ENCODE assay signal across 18 cellular contexts in genomic region chr5:55885359-55885758, GRCh38. TPM values are rescaled to one million over a fixed set of nuclear protein-coding genes. Genes with fewer than 3 reads are reported as not detected.
"Had no signal": no experiment of that assay in that cellular context is flagged by ENCODE, and none has a peak within 500 bp of the region (broad histone marks: within the 10 kb centered on the region; RNA-seq: fewer than 3 reads in every experiment).

No MANE protein-coding gene starts in this region.

- DNase-seq: effector memory CD8-positive, alpha-beta T cell; erythroblast; heart left ventricle; hypothalamus; mammary epithelial cell; naive thymus-derived CD4-positive, alpha-beta T cell; posterior cingulate gyrus; sigmoid colon; stimulated activated naive CD4-positive, alpha-beta T cell; stomach; substantia nigra; transverse colon had no signal

- ATAC-seq: effector memory CD8-positive, alpha-beta T cell; heart left ventricle; left lobe of liver; naive thymus-derived CD4-positive, alpha-beta T cell had no signal

RNA-seq across cellular contexts. Expression of gene IL31RA, which starts 34.2 kb away (rescaled TPM):
- total RNA-seq: frontal cortex, left lobe of liver, mesenteric fat pad, osteocyte, transverse colon had no signal
- polyA plus RNA-seq: naive thymus-derived CD4-positive, alpha-beta T cell; neural cell; stomach; urinary bladder had no signal
